ENCODE assay signal across 19 cellular contexts in the genomic region with DNA sequence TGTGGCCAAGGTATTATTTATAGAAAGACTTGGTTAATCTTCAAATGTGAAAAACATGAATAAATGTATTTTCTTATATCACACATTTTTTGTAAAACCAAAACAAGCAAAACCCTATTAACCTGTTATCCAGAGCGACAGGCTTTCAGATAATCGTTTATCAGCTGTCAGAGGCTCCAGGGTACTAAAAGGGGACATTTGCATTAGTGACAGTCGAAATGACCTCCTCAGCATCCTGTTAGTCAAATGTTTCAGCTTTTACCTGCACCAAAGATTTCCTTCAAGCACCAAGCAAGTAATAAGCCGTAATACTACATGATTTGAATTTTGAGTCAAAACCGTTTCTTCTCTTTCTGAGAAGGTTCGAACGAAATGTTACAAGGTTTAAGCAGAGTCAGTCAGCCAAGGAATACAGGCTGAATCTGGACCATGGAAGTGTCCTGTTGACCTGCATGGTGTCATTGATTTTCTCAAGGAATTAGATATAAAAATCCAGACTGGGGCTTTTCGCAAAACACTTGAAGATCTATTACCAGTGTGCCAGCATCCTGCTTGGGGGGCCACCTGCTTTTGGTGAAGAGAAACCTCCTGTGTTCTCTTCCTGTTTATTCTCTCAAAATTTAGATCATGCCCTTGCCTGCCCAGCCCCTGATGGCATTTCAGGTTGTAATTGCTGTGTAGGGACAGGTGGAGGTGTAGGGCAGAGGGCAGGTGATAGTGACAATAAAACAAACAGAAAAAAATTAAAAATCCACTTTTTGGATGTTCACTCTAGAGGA. TPM values are rescaled to one million over a fixed set of nuclear protein-coding genes. Genes with fewer than 3 reads are reported as not detected.
DNase-seq lines count a peak whose midpoint lies in the region; ATAC-seq, FAIRE-seq and TF ChIP-seq lines count a peak whose summit lies in the region.
"Had no signal": no experiment of that assay in that cellular context is flagged by ENCODE, and none has a peak within 500 bp of the region (broad histone marks: within the 10 kb centered on the region; RNA-seq: fewer than 3 reads in every experiment).

No MANE protein-coding gene starts in this region.

- CTCF ChIA-PET in RWPE1 (lab: Yijun Ruan, JAX), result interaction anchor here (0.6 kb wide), 1 partner anchor 231 kb away, joined by 3 read pairs; no protein-coding TSS in a partner anchor

- H3K4me3 Mint-ChIP-seq in neural progenitor cell, result no peak overlapping the region
- H3K4me3 Mint-ChIP-seq: CD8-positive, alpha-beta T cell had no signal

- H3K27me3 Mint-ChIP-seq in neural progenitor cell (ENCODE audit: insufficient read depth, low read depth), result no peaks in the 10 kb centered on the region

- H3K9me3 Mint-ChIP-seq in neural progenitor cell, result no peaks in the 10 kb centered on the region
- H3K9me3 Mint-ChIP-seq: CD8-positive, alpha-beta T cell had no signal

- no peak overlapping the region for H3K27ac Mint-ChIP-seq in neural progenitor cell
- H3K27ac Mint-ChIP-seq: CD8-positive, alpha-beta T cell had no signal

- H3K9me3 ChIP-seq in neural progenitor cell (ENCODE audit: low read depth), result no peaks in the 10 kb centered on the region
- no peaks in the 10 kb centered on the region for H3K9me3 ChIP-seq in testis
- H3K9me3 ChIP-seq: BE2C had no signal

- no peaks in the 10 kb centered on the region for H3K36me3 ChIP-seq in neural progenitor cell
- no peaks in the 10 kb centered on the region for H3K36me3 ChIP-seq in testis (ENCODE audit: low read depth, missing control alignments)
- H3K36me3 ChIP-seq: BE2C had no signal

- H3K9ac ChIP-seq in neural progenitor cell, result no peak overlapping the region

- H4K20me1 ChIP-seq in neural progenitor cell (ENCODE audit: low read depth), result no peaks in the 10 kb centered on the region

- H3K4me3 ChIP-seq in neural progenitor cell (no peak overlapping the region), testis (no peak overlapping the region)

- peaks cover 38% of the 10 kb centered on the region for H3K27me3 ChIP-seq in neural progenitor cell
- H3K27me3 ChIP-seq in testis, result no peaks in the 10 kb centered on the region
- H3K27me3 ChIP-seq: BE2C had no signal

- H3F3A ChIP-seq in neural progenitor cell (ENCODE audit: low read depth), result no peaks in the 10 kb centered on the region

- POLR2A ChIA-PET in RWPE1 (lab: Yijun Ruan, JAX; ENCODE audit: low non-redundant PET), result no interaction called here

- H3K4me1 Mint-ChIP-seq in neural progenitor cell, result no peaks in the 10 kb centered on the region

- H3K4me2 ChIP-seq in neural progenitor cell, result no peak overlapping the region

- H3K79me2 ChIP-seq in neural progenitor cell (ENCODE audit: low read depth), result no peaks in the 10 kb centered on the region

- H3K36me3 Mint-ChIP-seq in neural progenitor cell, result no peaks in the 10 kb centered on the region
- H3K36me3 Mint-ChIP-seq: CD8-positive, alpha-beta T cell had no signal

- 81 to 86% methylated on average over 8 of the region's 8 CpGs for WGBS in testis, 2 donors

- DNase-seq in GM18507 (ENCODE audit: extremely low spot score, insufficient read length, low read depth), result no peak
- DNase-seq in NCI-H526 (lab: John Stamatoyannopoulos, UW), result peak; percentile 35 to 61
- DNase-seq in neural progenitor cell (ENCODE audit: low spot score), result no peak
- DNase-seq in testis, result no peak
- DNase-seq in RWPE1 (ENCODE audit: low spot score), result no peak
- DNase-seq in SKM-1 treated with dmso at 0.1 percent for 144 hours (lab: John Stamatoyannopoulos, UW; ENCODE audit: unreplicated experiment), result no peak
- DNase-seq: ACHN; BE2C; CD8-positive, alpha-beta T cell; DND-41; NCI-H1694 treated with DMSO at 0.1 percent for 48 hours; NCI-H446 treated with DMSO at 0.1 percent for 48 hours; NCI-H82; SHP77 treated with DMSO at 0.1 percent for 48 hours; T-helper 2 cell had no signal

- peak; percentile 45 for FAIRE-seq in GM18507 (lab: Jason Lieb, UNC)
- FAIRE-seq in islet of Langerhans (lab: Jason Lieb, UNC), result peak; percentile 64
- FAIRE-seq: H54, RCC 7860 had no signal

- ATAC-seq in HG02884 (IDR thresholded peaks at IDR 0.05; ENCODE audit: unreplicated experiment), result peak; percentile 70
- ATAC-seq: CD8-positive, alpha-beta T cell had no signal

- no peak overlapping the region for H3K27ac ChIP-seq in neural progenitor cell
- no peak overlapping the region for H3K27ac ChIP-seq in testis
- no peak overlapping the region for H3K27ac ChIP-seq in RWPE1

- intact Hi-C loops in testis (cut with DNase I; ENCODE audit: low total_unique reads), result no loop called here

- H3K4me1 ChIP-seq in neural progenitor cell (no peaks in the 10 kb centered on the region), testis (no peaks in the 10 kb centered on the region)
- H3K4me1 ChIP-seq: BE2C had no signal

- TF ChIP-seq POLR2A in testis (IDR thresholded peaks at IDR 0.05), result no peak

- no peak for TF ChIP-seq CTCF in neural progenitor cell (IDR thresholded peaks at IDR 0.05)
- TF ChIP-seq CTCF in testis (IDR thresholded peaks at IDR 0.05), result no peak
- TF ChIP-seq CTCF in RWPE1 (conservative IDR thresholded peaks at IDR 0.05; ENCODE audit: low read depth), result no peak

- H2AFZ ChIP-seq in neural progenitor cell (replicated peaks), result no peak overlapping the region

RNA-seq across cellular contexts. Expression of a gene that starts 11.3 kb away (rescaled TPM):
- total RNA-seq in neural progenitor cell (ENCODE audit: low replicate concordance), result 62.9 and 82.7 TPM in 2 replicates
- total RNA-seq in testis, result 10 to 100 TPM; 35.1 to 42.2 TPM
- polyA plus RNA-seq in testis (ENCODE audit: insufficient read depth, low read depth, low replicate concordance), result 20.2 TPM

Comparison
In these comparisons a context has a peak if more than half of its experiments do, and no peak if none do; other contexts are left out.
1. DNase-seq: peak in NCI-H526 (2 of 2); none in GM18507 (single experiment), neural progenitor cell (single experiment), testis (single experiment), RWPE1 (single experiment) and SKM-1 treated with dmso at 0.1 percent for 144 hours (single experiment).